ENCODE assay signal across 26 cellular contexts in the genomic region with DNA sequence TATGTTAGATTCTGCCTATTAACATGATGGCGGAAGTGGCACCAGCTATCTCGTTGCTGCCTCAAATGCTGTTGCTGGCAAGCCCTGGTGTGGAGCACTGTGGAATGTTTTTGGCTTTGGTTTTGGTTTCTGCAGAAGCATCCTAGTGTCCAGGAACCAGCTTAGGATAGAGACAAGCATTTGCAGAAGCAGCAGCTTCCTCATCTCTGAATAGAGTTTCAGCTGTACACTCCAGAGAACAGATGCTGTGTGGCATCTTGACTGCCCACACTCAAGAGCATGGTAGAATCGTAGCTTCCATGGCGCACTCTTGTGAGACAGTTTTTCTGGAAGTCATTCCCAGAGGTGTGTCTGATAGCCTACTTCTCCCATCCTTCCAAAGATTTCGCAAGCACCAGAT.
"Had no signal": no experiment of that assay in that cellular context is flagged by ENCODE, and none has a peak within 500 bp of the region (broad histone marks: within the 10 kb centered on the region; RNA-seq: fewer than 3 reads in every experiment).

No MANE protein-coding gene starts in this region.

- H3K4me3 ChIP-seq: left lung, lower lobe of right lung, neural progenitor cell, ovary, prostate gland, smooth muscle cell, tibial nerve, upper lobe of left lung, vagina had no signal

- H2AFZ ChIP-seq: neural progenitor cell had no signal

- H3K27ac ChIP-seq: left lung, lower lobe of right lung, neural progenitor cell, neutrophil, ovary, prostate gland, tibial nerve, upper lobe of left lung, vagina had no signal

- H3K9me3 ChIP-seq: left lung, lower lobe of right lung, neutrophil, ovary, prostate gland, tibial nerve, upper lobe of left lung, vagina had no signal

- H3K36me3 ChIP-seq: left lung, lower lobe of right lung, neural progenitor cell, neutrophil, ovary, prostate gland, tibial nerve, upper lobe of left lung, vagina had no signal

- H3K4me1 ChIP-seq: left lung, lower lobe of right lung, neural progenitor cell, prostate gland, upper lobe of left lung, vagina had no signal

- H3K4me2 ChIP-seq: neural progenitor cell, smooth muscle cell had no signal

- FAIRE-seq: islet of Langerhans, kidney had no signal

- H3K27me3 ChIP-seq: left lung, neural progenitor cell, ovary, tibial nerve, upper lobe of left lung, vagina had no signal

- DNase-seq: head of caudate nucleus; hippocampal formation; kidney; left colon; left lung; lower lobe of right lung; mammary epithelial cell; mesenchymal stem cell; naive B cell; natural killer cell; nephron progenitor cell; ovary; retina; right cardiac atrium; stimulated activated CD4-positive, alpha-beta T cell treated with anti-CD3 and anti-CD28 coated beads, Interleukin-1b, Interleukin-23, amount 100 ng/mL, for 48 hours; stimulated activated CD4-positive, alpha-beta T cell treated with anti-CD3 and anti-CD28 coated beads, Interleukin-2, amount 100 ng/mL, for 48 hours; stimulated activated CD4-positive, alpha-beta T cell treated with anti-CD3 and anti-CD28 coated beads, Interleukin-4, amount 100 ng/mL, for 4 hours; stimulated activated CD8-positive, alpha-beta memory T cell treated with anti-CD3 and anti-CD28 coated beads, Interleukin-4, amount 100 ng/mL, for 48 hours; upper lobe of left lung had no signal

- H3K9ac ChIP-seq: neural progenitor cell had no signal
